Comparison of ENCODE assay signal across 1 cellular context in genomic region chr10:46550795-46551700, GRCh38.
TF ChIP-seq lines count a peak whose summit lies in the region.

No MANE protein-coding gene starts in this region.

TF ChIP-seq in H1, 55 proteins besides CTCF, POLR2A, EP300 and RAD21:
- no peak for TF ChIP-seq CEBPB (IDR thresholded peaks at IDR 0.05; ENCODE audit: low read depth, low read length)
- TF ChIP-seq ATF3 (IDR thresholded peaks at IDR 0.05; ENCODE audit: insufficient read depth, low read depth, low read length) = no peak
- TF ChIP-seq JUN (IDR thresholded peaks at IDR 0.05; ENCODE audit: low read depth, low read length) = no peak
- no peak for TF ChIP-seq ZNF274 (IDR thresholded peaks at IDR 0.05; ENCODE audit: borderline replicate concordance, extremely low read depth, low read length)
- TF ChIP-seq KDM4A (IDR thresholded peaks at IDR 0.05; ENCODE audit: low read depth, low read length, severe bottlenecking) = no peak
- no peak for TF ChIP-seq MAFK (IDR thresholded peaks at IDR 0.05; ENCODE audit: low read depth, low read length)
- no peak for TF ChIP-seq MAX (IDR thresholded peaks at IDR 0.05)
- no peak for TF ChIP-seq RXRA (IDR thresholded peaks at IDR 0.05; ENCODE audit: insufficient read depth, low read depth, low read length)
- TF ChIP-seq ASH2L (IDR thresholded peaks at IDR 0.05; ENCODE audit: low read length) = no peak
- TF ChIP-seq, protein P1, sequence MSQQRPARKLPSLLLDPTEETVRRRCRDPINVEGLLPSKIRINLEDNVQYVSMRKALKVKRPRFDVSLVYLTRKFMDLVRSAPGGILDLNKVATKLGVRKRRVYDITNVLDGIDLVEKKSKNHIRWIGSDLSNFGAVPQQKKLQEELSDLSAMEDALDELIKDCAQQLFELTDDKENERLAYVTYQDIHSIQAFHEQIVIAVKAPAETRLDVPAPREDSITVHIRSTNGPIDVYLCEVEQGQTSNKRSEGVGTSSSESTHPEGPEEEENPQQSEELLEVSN (IDR thresholded peaks at IDR 0.05) = no peak
- no peak for TF ChIP-seq ATF2 (IDR thresholded peaks at IDR 0.05; ENCODE audit: low read length)
- no peak for TF ChIP-seq BRCA1 (IDR thresholded peaks at IDR 0.05; ENCODE audit: low read depth, low read length)
- TF ChIP-seq RNF2 (IDR thresholded peaks at IDR 0.05; ENCODE audit: borderline replicate concordance, low read depth, low read length, missing control alignments, poor library complexity, severe bottlenecking) = no peak
TF ChIP-seq in H1: peak in this region for 0.
